Comparison of ENCODE assay signal across 19 cellular contexts in genomic region chrX:151359341-151359740, GRCh38.
"Had no signal": no experiment of that assay in that cellular context is flagged by ENCODE, and none has a peak within 500 bp of the region (broad histone marks: within the 10 kb centered on the region; RNA-seq: fewer than 3 reads in every experiment).

No MANE protein-coding gene starts in this region.

- DNase-seq: activated B cell treated with CpG ODN at 0.5 μM for 24 hours; activated CD4-positive, alpha-beta T cell treated with anti-CD3 and anti-CD28 coated beads, Interleukin-2, amount 50 U/mL, for 48 hours; activated CD8-positive, alpha-beta memory T cell treated with anti-CD3 and anti-CD28 coated beads, Interleukin-2, amount 50 U/mL, for 48 hours; activated naive CD4-positive, alpha-beta T cell treated with Interleukin-2 at 50 U/mL for 16 hours; activated T-cell treated with anti-CD3 and anti-CD28 coated beads, Interleukin-2, amount 50 U/mL, for 48 hours; erythroblast; occipital lobe; posterior cingulate gyrus; right lobe of liver; stimulated activated CD4-positive, alpha-beta T cell treated with anti-CD3 and anti-CD28 coated beads, Interleukin-1b, Interleukin-23, amount 100 ng/mL, for 48 hours; stomach; T1000 had no signal

- H3K27me3 ChIP-seq: cardiac muscle cell, right lobe of liver, suprapubic skin, tibial nerve had no signal

- H3K9me3 ChIP-seq: right lobe of liver, stomach, suprapubic skin, tibial nerve had no signal

- H3K27ac ChIP-seq: cardiac muscle cell, right lobe of liver, skin epidermis, stomach, suprapubic skin, tibial nerve had no signal

- H3K36me3 ChIP-seq: cardiac muscle cell, right lobe of liver, stomach, suprapubic skin, tibial nerve had no signal

- H3K9me3 Mint-ChIP-seq: activated B cell treated with CpG ODN at 0.5 μM for 24 hours had no signal

- H3K4me3 ChIP-seq: right lobe of liver, skin epidermis, stomach, suprapubic skin, tibial nerve had no signal

- H3K4me1 Mint-ChIP-seq: activated CD4-positive, alpha-beta T cell treated with anti-CD3 and anti-CD28 coated beads for 36 hours; memory B cell had no signal

- ATAC-seq: activated CD4-positive, alpha-beta T cell treated with anti-CD3 and anti-CD28 coated beads for 36 hours had no signal

- H3K4me1 ChIP-seq: suprapubic skin, tibial nerve had no signal

- H3K4me3 Mint-ChIP-seq: activated B cell treated with CpG ODN at 0.5 μM for 24 hours had no signal

- H3K27ac Mint-ChIP-seq: activated B cell treated with CpG ODN at 0.5 μM for 24 hours; activated CD4-positive, alpha-beta T cell treated with anti-CD3 and anti-CD28 coated beads for 36 hours; memory B cell; nephron progenitor cell had no signal
